ENCODE assay signal across 8 cellular contexts in genomic region chr4:82851902-82852750, GRCh38. TPM values are rescaled to one million over a fixed set of nuclear protein-coding genes. Genes with fewer than 3 reads are reported as not detected.
DNase-seq lines count a peak whose midpoint lies in the region; ATAC-seq and TF ChIP-seq lines count a peak whose summit lies in the region.

No MANE protein-coding gene starts in this region.

- WGBS in gastroesophageal sphincter (ENCODE audit: low coverage in 1 of 2), 2 donors, result 60 to 67% methylated on average over 1 of the region's 1 CpG

- H3K9me3 Mint-ChIP-seq in activated naive CD8-positive, alpha-beta T cell treated with anti-CD3 and anti-CD28 coated beads for 36 hours, result no peaks in the 10 kb centered on the region

- no peak overlapping the region for H3K4me3 ChIP-seq in left lung
- no peak overlapping the region for H3K4me3 ChIP-seq in gastroesophageal sphincter

- intact Hi-C loops in left lung (cut with DNase I), result no loop called here

- no peaks in the 10 kb centered on the region for H3K4me1 ChIP-seq in left lung
- no peaks in the 10 kb centered on the region for H3K4me1 ChIP-seq in gastroesophageal sphincter

- H3K27ac Mint-ChIP-seq in activated naive CD8-positive, alpha-beta T cell treated with anti-CD3 and anti-CD28 coated beads for 36 hours, result peak overlapping the region; percentile 29

- no peak overlapping the region for H3K27ac ChIP-seq in left lung
- no peak overlapping the region for H3K27ac ChIP-seq in gastroesophageal sphincter

- no peak for TF ChIP-seq POLR2A in gastroesophageal sphincter (IDR thresholded peaks at IDR 0.05)

- peaks cover 27% of the 10 kb centered on the region for H3K36me3 Mint-ChIP-seq in activated naive CD8-positive, alpha-beta T cell treated with anti-CD3 and anti-CD28 coated beads for 36 hours

- H3K9me3 ChIP-seq in left lung, result no peaks in the 10 kb centered on the region
- no peaks in the 10 kb centered on the region for H3K9me3 ChIP-seq in gastroesophageal sphincter

- peak; percentile 52 for ATAC-seq in left lung
- no peak for ATAC-seq in HG03135 (IDR thresholded peaks at IDR 0.05; ENCODE audit: unreplicated experiment)
- ATAC-seq in gastroesophageal sphincter, result no peak
- no peak for ATAC-seq in HG02642 (IDR thresholded peaks at IDR 0.05; ENCODE audit: poor library complexity, unreplicated experiment)

- H3K27me3 Mint-ChIP-seq in activated naive CD8-positive, alpha-beta T cell treated with anti-CD3 and anti-CD28 coated beads for 36 hours, result no peaks in the 10 kb centered on the region

- TF ChIP-seq CTCF in left lung (IDR thresholded peaks at IDR 0.05) (no peak), gastroesophageal sphincter (IDR thresholded peaks at IDR 0.05) (peak in 1 of 4 experiments; percentile 32)

- H3K36me3 ChIP-seq in left lung (peaks cover 14 to 100% of the 10 kb centered on the region in 2 donors), gastroesophageal sphincter (peaks cover 18 to 100% of the 10 kb centered on the region in 2 donors)

- peaks cover 6% of the 10 kb centered on the region for H3K4me1 Mint-ChIP-seq in activated naive CD8-positive, alpha-beta T cell treated with anti-CD3 and anti-CD28 coated beads for 36 hours

- TF ChIP-seq EP300 in gastroesophageal sphincter (IDR thresholded peaks at IDR 0.05), result no peak

- DNase-seq in EH (ENCODE audit: low read depth) (peak; percentile 44), HS-5 (ENCODE audit: low read depth) (peak; percentile 13), left lung (no peak), nucleus accumbens (lab: John Stamatoyannopoulos, UW) (no peak)
- no peak for DNase-seq in activated naive CD8-positive, alpha-beta T cell treated with anti-CD3 and anti-CD28 coated beads for 36 hours

- no peaks in the 10 kb centered on the region for H3K27me3 ChIP-seq in left lung
- H3K27me3 ChIP-seq in gastroesophageal sphincter, result no peaks in the 10 kb centered on the region

- no peak overlapping the region for H3K4me3 Mint-ChIP-seq in activated naive CD8-positive, alpha-beta T cell treated with anti-CD3 and anti-CD28 coated beads for 36 hours

RNA-seq across cellular contexts. Expression of gene SEC31A, which starts 38.8 kb away (rescaled TPM):
- 10 to 100 TPM; 78.8 to 88.3 TPM for total RNA-seq in activated naive CD8-positive, alpha-beta T cell treated with anti-CD3 and anti-CD28 coated beads for 36 hours
- total RNA-seq in left lung, result 100 to 1,000 TPM; 224 to 278 TPM
- 100 to 1,000 TPM; 118 to 197 (median 153) TPM for total RNA-seq in gastroesophageal sphincter

RNA-seq across cellular contexts. Expression of gene THAP9, which starts 48.4 kb away (rescaled TPM):
- total RNA-seq in activated naive CD8-positive, alpha-beta T cell treated with anti-CD3 and anti-CD28 coated beads for 36 hours, result 1 to 10 TPM; 3.8 to 4.9 TPM
- total RNA-seq in left lung (1 to 10 TPM; 2.1 to 3.5 TPM), gastroesophageal sphincter (10 to 100 TPM in 1 of 4 donors, 1 to 10 TPM in 3; 2.6 to 12.5 (median 5.7) TPM)

RNA-seq across cellular contexts. Expression of gene SCD5, which starts 53.5 kb away (rescaled TPM):
- total RNA-seq in activated naive CD8-positive, alpha-beta T cell treated with anti-CD3 and anti-CD28 coated beads for 36 hours, result 1 to 10 TPM; 3.8 to 4.0 TPM
- total RNA-seq in left lung (10 to 100 TPM; 12.5 to 30.0 TPM), gastroesophageal sphincter (10 to 100 TPM; 15.5 to 21.8 (median 20.3) TPM)

Comparison
In these comparisons a context has a peak if more than half of its experiments do, and no peak if none do; other contexts are left out.
1. DNase-seq: peak in EH (single experiment) and HS-5 (single experiment); none in activated naive CD8-positive, alpha-beta T cell treated with anti-CD3 and anti-CD28 coated beads for 36 hours (single experiment), left lung (0 of 2) and nucleus accumbens (0 of 56).